22 cellular contexts compared by ENCODE assay signal in the genomic region with DNA sequence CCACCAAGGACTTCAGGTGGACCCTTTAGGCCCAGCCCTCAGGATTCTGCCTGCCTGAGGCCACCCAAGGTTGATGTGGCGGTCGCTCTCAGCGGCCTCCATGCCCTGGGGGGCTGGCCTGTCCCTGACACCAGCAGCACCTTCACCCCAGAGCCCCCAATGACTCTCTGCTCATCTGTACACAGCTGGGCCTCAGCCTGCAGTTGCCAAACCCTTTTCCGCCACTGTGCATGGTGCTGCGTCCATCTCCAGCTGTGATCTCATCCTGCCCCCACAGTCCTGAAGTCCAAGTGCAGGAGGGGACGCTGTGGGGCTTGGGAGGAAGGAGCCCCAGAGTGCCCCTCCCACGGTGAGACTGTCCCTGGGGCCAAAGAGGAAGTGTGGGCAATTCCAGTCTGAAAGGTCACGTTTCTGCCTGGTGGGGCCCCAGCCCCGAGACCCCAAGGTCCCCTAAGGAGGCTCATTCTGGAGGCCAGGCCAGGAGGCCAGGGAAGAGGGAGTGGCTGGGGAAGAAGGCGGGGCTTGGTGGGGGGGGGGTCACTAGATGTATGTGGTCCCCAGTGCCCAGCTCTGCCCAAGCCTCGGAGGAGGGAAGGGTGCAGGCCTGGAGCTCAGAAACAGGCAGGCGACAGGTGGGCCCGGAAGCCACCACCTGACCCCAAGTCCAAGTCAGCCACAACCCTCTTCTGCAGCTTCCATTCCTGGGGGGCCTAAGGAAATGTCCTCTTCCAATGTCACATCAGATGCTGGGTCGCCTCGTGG. TPM values are rescaled to one million over a fixed set of nuclear protein-coding genes. Genes with fewer than 3 reads are reported as not detected.
A peak's percentile ranks its signal among the peaks of the same experiment; 100 is the strongest.
DNase-seq lines count a peak whose midpoint lies in the region; ATAC-seq and TF ChIP-seq lines count a peak whose summit lies in the region.
"Had no signal": no experiment of that assay in that cellular context is flagged by ENCODE, and none has a peak within 500 bp of the region (broad histone marks: within the 10 kb centered on the region; RNA-seq: fewer than 3 reads in every experiment).

No MANE protein-coding gene starts in this region.

- H3K27me3 ChIP-seq in aorta (ENCODE audit: control insufficient read depth in 1 of 2, insufficient read depth in 2 of 2, low read length in 1 of 2) = no peaks in the 10 kb centered on the region
- H3K27me3 ChIP-seq: ascending aorta had no signal

- H3K4me3 ChIP-seq in aorta (ENCODE audit: low read length in 2 of 2) = no peak overlapping the region
- H3K4me3 ChIP-seq: ascending aorta had no signal

- H3K4me3 Mint-ChIP-seq in glutamatergic neuron (ENCODE audit: unreplicated experiment) = no peak overlapping the region
- H3K4me3 Mint-ChIP-seq: CD4-positive, alpha-beta memory T cell had no signal

- ATAC-seq in aorta (ENCODE audit: low FRiP score) = no peak
- no peak for ATAC-seq in GM18519 (IDR thresholded peaks at IDR 0.05; ENCODE audit: low FRiP score, unreplicated experiment)
- no peak for ATAC-seq in HG03565 (IDR thresholded peaks at IDR 0.05; ENCODE audit: unreplicated experiment)

- no peaks in the 10 kb centered on the region for H3K4me1 ChIP-seq in aorta (ENCODE audit: control insufficient read depth in 1 of 2, insufficient read depth in 2 of 2, low read length in 2 of 2)
- H3K4me1 ChIP-seq: ascending aorta, parathyroid adenoma had no signal

- H3K27me3 Mint-ChIP-seq in glutamatergic neuron (ENCODE audit: unreplicated experiment) = peaks cover 14% of the 10 kb centered on the region
- H3K27me3 Mint-ChIP-seq: CD4-positive, alpha-beta memory T cell had no signal

- intact Hi-C loops in aorta (cut with DNase I) = no loop called here

- no peak for TF ChIP-seq CTCF in glutamatergic neuron (IDR thresholded peaks at IDR 0.05; ENCODE audit: partially characterized antibody, unreplicated experiment)

- no peaks in the 10 kb centered on the region for H3K9me3 ChIP-seq in aorta (ENCODE audit: control insufficient read depth, low read length)
- H3K9me3 ChIP-seq: ascending aorta had no signal

- peaks cover 11% of the 10 kb centered on the region for H3K9me3 Mint-ChIP-seq in glutamatergic neuron (ENCODE audit: unreplicated experiment)
- H3K9me3 Mint-ChIP-seq: CD4-positive, alpha-beta memory T cell had no signal

- no peak overlapping the region for H3K27ac Mint-ChIP-seq in glutamatergic neuron (ENCODE audit: unreplicated experiment)
- H3K27ac Mint-ChIP-seq: CD4-positive, alpha-beta memory T cell had no signal

- WGBS in aorta, 2 donors = 83 to 88% methylated on average over 15 of the region's 15 CpGs

- peak; percentile 0 for DNase-seq in stimulated activated CD4-positive, alpha-beta T cell treated with anti-CD3 and anti-CD28 coated beads, Interleukin-1b, Interleukin-23, amount 100 ng/mL, for 48 hours
- DNase-seq in stimulated activated CD4-positive, alpha-beta T cell treated with anti-CD3 and anti-CD28 coated beads, Interleukin-2, amount 100 ng/mL, for 48 hours = no peak
- DNase-seq in glutamatergic neuron = peak; percentile 10
- peak; percentile 79 for DNase-seq in mesenteric fat pad (ENCODE audit: low spot score)
- DNase-seq in aorta = peak; percentile 40 to 41
- no peak for DNase-seq in NCI-H2081 (lab: John Stamatoyannopoulos, UW)
- DNase-seq: ACHN; activated naive CD4-positive, alpha-beta T cell; CD4-positive, alpha-beta memory T cell; DMS53; effector memory CD4-positive, alpha-beta T cell; HCEC 1CT; mammary epithelial cell; NCI-H1092 treated with DMSO at 0.1 percent for 48 hours; SHP77; small intestine; stimulated activated CD8-positive, alpha-beta memory T cell treated with anti-CD3 and anti-CD28 coated beads, Interleukin-4, amount 100 ng/mL, for 48 hours; substantia nigra had no signal

- H3K4me1 Mint-ChIP-seq in glutamatergic neuron (ENCODE audit: low read depth, unreplicated experiment) = peaks cover 12% of the 10 kb centered on the region

- no peaks in the 10 kb centered on the region for H3K36me3 ChIP-seq in aorta (ENCODE audit: control insufficient read depth in 1 of 2, insufficient read depth in 2 of 2, low read length in 1 of 2)

- no peaks in the 10 kb centered on the region for H3K36me3 Mint-ChIP-seq in glutamatergic neuron (ENCODE audit: unreplicated experiment)
- H3K36me3 Mint-ChIP-seq: CD4-positive, alpha-beta memory T cell had no signal

- no peak overlapping the region for H3K27ac ChIP-seq in aorta (ENCODE audit: low read depth in 1 of 2, low read length in 2 of 2)
- H3K27ac ChIP-seq: ascending aorta, parathyroid adenoma had no signal

RNA-seq across cellular contexts. Expression of gene OSBPL5, which starts 31.5 kb away (rescaled TPM):
- total RNA-seq in glutamatergic neuron (ENCODE audit: unreplicated experiment) = 115 TPM
- 41.4 TPM for total RNA-seq in mesenteric fat pad
- total RNA-seq in aorta = 10 to 100 TPM; 64.1 to 69.1 TPM
- polyA plus RNA-seq in aorta = 10 to 100 TPM; 11.9 to 48.4 TPM

Comparison
In these comparisons a context has a peak if more than half of its experiments do, and no peak if none do; other contexts are left out.
1. DNase-seq: peak in stimulated activated CD4-positive, alpha-beta T cell treated with anti-CD3 and anti-CD28 coated beads, Interleukin-1b, Interleukin-23, amount 100 ng/mL, for 48 hours (single experiment), glutamatergic neuron (single experiment), mesenteric fat pad (single experiment) and aorta (2 of 2); none in stimulated activated CD4-positive, alpha-beta T cell treated with anti-CD3 and anti-CD28 coated beads, Interleukin-2, amount 100 ng/mL, for 48 hours (0 of 2) and NCI-H2081 (0 of 2).